In genomic region chr3:81419196-81419595, GRCh38 we compare ENCODE assay signal across 8 cellular contexts.
DNase-seq lines count a peak whose midpoint lies in the region; ATAC-seq and TF ChIP-seq lines count a peak whose summit lies in the region.

No MANE protein-coding gene starts in this region.

- H3K4me1 ChIP-seq in hepatocyte (ENCODE audit: insufficient read depth): no peaks in the 10 kb centered on the region

- 83% methylated on average over 1 of the region's 1 CpG for WGBS in hepatocyte (ENCODE audit: low lambda C conversion rate, missing lambda C conversion rate)

- H3K79me2 ChIP-seq in hepatocyte: no peaks in the 10 kb centered on the region

- no peaks in the 10 kb centered on the region for H3K27me3 ChIP-seq in hepatocyte

- no peak overlapping the region for H3K4me3 ChIP-seq in hepatocyte

- no peak overlapping the region for H3K27ac ChIP-seq in hepatocyte

- peak; percentile 61 for TF ChIP-seq CTCF in hepatocyte (IDR thresholded peaks at IDR 0.05; ENCODE audit: poor library complexity)

- no peaks in the 10 kb centered on the region for H4K20me1 ChIP-seq in hepatocyte (ENCODE audit: insufficient read depth, poor library complexity, severe bottlenecking)

- peak; percentile 78 for ATAC-seq in GM21723 (IDR thresholded peaks at IDR 0.05; ENCODE audit: unreplicated experiment)

- H3K9me3 ChIP-seq in hepatocyte (ENCODE audit: low read depth): no peaks in the 10 kb centered on the region

- no peaks in the 10 kb centered on the region for H3K36me3 ChIP-seq in hepatocyte (replicated peaks; ENCODE audit: insufficient read depth, low read depth)

- H3K9me2 ChIP-seq in hepatocyte (replicated peaks; ENCODE audit: insufficient read depth): no peaks in the 10 kb centered on the region

- no peak overlapping the region for H3K4me2 ChIP-seq in hepatocyte

- DNase-seq in AG20443 (ENCODE audit: low spot score) (peak; percentile 26), RPMI7951 (ENCODE audit: low read depth) (peak; percentile 1), hepatocyte (ENCODE audit: low spot score) (peak; percentile 15), KG1 (lab: John Stamatoyannopoulos, UW) (no peak)
- no peak for DNase-seq in stimulated activated CD4-positive, alpha-beta T cell treated with anti-CD3 and anti-CD28 coated beads, Interleukin-4, amount 100 ng/mL, for 4 hours
- DNase-seq in activated naive CD4-positive, alpha-beta T cell treated with anti-CD3 and anti-CD28 coated beads, Interleukin-2, amount 50 U/mL, for 16 hours: no peak
- DNase-seq in stimulated activated CD4-positive, alpha-beta T cell treated with anti-CD3 and anti-CD28 coated beads, Interleukin-4, amount 100 ng/mL, for 1 hour: no peak

- H2AFZ ChIP-seq in hepatocyte: no peak overlapping the region

Comparison
In these comparisons a context has a peak if more than half of its experiments do, and no peak if none do; other contexts are left out.
1. DNase-seq: peak in AG20443 (single experiment), RPMI7951 (single experiment) and hepatocyte (single experiment); none in stimulated activated CD4-positive, alpha-beta T cell treated with anti-CD3 and anti-CD28 coated beads, Interleukin-4, amount 100 ng/mL, for 4 hours (0 of 2), activated naive CD4-positive, alpha-beta T cell treated with anti-CD3 and anti-CD28 coated beads, Interleukin-2, amount 50 U/mL, for 16 hours (single experiment), stimulated activated CD4-positive, alpha-beta T cell treated with anti-CD3 and anti-CD28 coated beads, Interleukin-4, amount 100 ng/mL, for 1 hour (single experiment) and KG1 (single experiment).